Comparison of ENCODE assay signal across 8 cellular contexts in the genomic region with DNA sequence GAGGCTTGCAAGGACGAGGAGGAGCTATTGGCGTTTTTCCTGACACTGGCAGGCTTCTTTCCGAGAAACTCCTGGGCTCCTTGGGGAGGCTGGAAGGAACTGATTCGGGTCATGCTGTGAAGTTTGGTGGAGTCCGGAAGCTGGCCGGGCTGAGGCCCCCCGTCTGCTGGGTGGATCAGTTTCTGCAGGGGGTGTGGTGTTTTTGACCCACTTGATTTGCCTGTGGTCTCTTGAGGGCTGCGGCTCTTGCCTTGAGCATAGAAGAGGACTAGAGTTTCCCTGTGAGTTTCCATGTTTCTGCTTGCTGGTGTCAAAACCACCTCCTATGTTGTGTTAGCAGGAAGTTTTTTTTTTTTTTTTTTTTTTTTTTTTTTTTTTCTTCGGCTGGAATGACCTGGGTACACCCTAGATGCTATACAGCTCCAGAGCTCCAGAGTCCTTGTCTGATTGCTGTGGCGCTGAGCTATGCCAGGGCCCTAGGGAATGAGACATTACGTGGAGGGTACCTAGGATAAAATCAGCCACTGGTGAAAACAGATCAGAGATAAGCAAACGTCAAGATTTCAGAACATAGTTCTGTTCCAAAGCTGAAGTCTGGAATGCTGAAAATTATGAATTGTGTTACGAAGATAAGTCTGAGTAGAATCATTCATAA. TPM values are rescaled to one million over a fixed set of nuclear protein-coding genes. Genes with fewer than 3 reads are reported as not detected.
DNase-seq lines count a peak whose midpoint lies in the region; ATAC-seq and TF ChIP-seq lines count a peak whose summit lies in the region.

No MANE protein-coding gene starts in this region.

- peak overlapping the region; percentile 92 for H3K4me3 ChIP-seq in HL-60 (replicated peaks; ENCODE audit: insufficient read depth, low read length)
- H3K4me3 ChIP-seq in rectal smooth muscle tissue (ENCODE audit: low read length): peak overlapping the region; percentile 95

- DNase-seq in CD1c-positive myeloid dendritic cell (ENCODE audit: extremely low spot score): peak; percentile 39
- peak in 1 of 2 experiments; percentile 11 for DNase-seq in HL-60 (ENCODE audit: low read depth in 1 of 2, low spot score in 1 of 2)
- DNase-seq in activated gamma-delta T cell treated with Interleukin-2 at 50 U/mL for 16 hours: peak; percentile 51
- peak; percentile 75 for DNase-seq in Right ventricle myocardium superior
- DNase-seq in NCI-H510A (lab: John Stamatoyannopoulos, UW): no peak
- no peak for DNase-seq in G401 (ENCODE audit: low spot score)

- no peaks in the 10 kb centered on the region for H3K36me3 ChIP-seq in rectal smooth muscle tissue (ENCODE audit: control insufficient read depth, insufficient read depth, low read length)

- in situ Hi-C loops in G401 (cut with HindIII; ENCODE audit: low sequenced_read_pairs): no loop called here

- peaks cover 5% of the 10 kb centered on the region for H3K4me1 ChIP-seq in rectal smooth muscle tissue (ENCODE audit: control insufficient read depth, insufficient read depth, low read length)

- intact Hi-C loops in Right ventricle myocardium superior (cut with DNase I): no loop called here

- peak overlapping the region; percentile 68 for H3K9ac ChIP-seq in rectal smooth muscle tissue (ENCODE audit: low read length)

- no peak for TF ChIP-seq CTCF in HL-60 (IDR thresholded peaks at IDR 0.05; ENCODE audit: insufficient read depth, low read length)

- ATAC-seq in GM19395 (IDR thresholded peaks at IDR 0.05; ENCODE audit: unreplicated experiment): peak; percentile 52
- ATAC-seq in Right ventricle myocardium superior (ENCODE audit: poor library complexity): peak; percentile 21

- H3K27me3 ChIP-seq in HL-60 (ENCODE audit: insufficient read depth, poor library complexity, severe bottlenecking) (no peaks in the 10 kb centered on the region), rectal smooth muscle tissue (ENCODE audit: control insufficient read depth, insufficient read depth, low read length) (no peaks in the 10 kb centered on the region)

- H3K27ac ChIP-seq in HL-60 (replicated peaks): peak overlapping the region; percentile 88
- peak overlapping the region; percentile 98 for H3K27ac ChIP-seq in rectal smooth muscle tissue (ENCODE audit: low read depth, low read length)

RNA-seq across cellular contexts. Expression of a gene that starts 0.7 kb away (rescaled TPM):
- total RNA-seq in Right ventricle myocardium superior: 14.0 TPM
- total RNA-seq in G401 (2014; rRNA removed; shearing (Covaris generic)): 11.1 and 14.1 TPM in 2 replicates

RNA-seq across cellular contexts. Expression of a gene that starts 25.1 kb away (rescaled TPM):
- 69.0 TPM for total RNA-seq in Right ventricle myocardium superior
- 50.3 and 70.0 TPM in 2 replicates for total RNA-seq in G401 (2014; rRNA removed; shearing (Covaris generic))

Comparison
In these comparisons a context has a peak if more than half of its experiments do, and no peak if none do; other contexts are left out.
1. DNase-seq: peak in CD1c-positive myeloid dendritic cell (single experiment), activated gamma-delta T cell treated with Interleukin-2 at 50 U/mL for 16 hours (single experiment) and Right ventricle myocardium superior (single experiment); none in NCI-H510A (single experiment) and G401 (single experiment).